In the genomic region with DNA sequence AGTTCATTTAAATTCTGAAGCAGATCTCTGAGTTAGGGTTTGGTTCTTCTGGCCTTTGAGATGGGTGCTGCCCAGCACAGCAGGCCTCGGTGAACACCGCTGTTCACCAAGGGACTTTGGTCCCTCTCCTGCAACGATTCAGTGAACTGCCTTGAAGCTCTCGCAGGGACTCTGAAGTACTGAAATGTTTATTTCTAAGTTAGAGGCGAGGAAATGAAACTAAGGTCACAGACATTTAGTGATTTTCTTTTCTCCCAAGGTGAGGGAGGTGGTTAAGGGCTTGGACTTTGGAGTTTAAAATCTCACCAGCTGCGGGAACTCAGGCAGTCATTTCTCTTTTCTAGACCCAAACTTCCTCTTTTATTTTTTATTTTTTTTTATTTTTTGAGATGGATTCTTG, we compare ENCODE assay signal across 12 cellular contexts. TPM values are rescaled to one million over a fixed set of nuclear protein-coding genes. Genes with fewer than 3 reads are reported as not detected.
DNase-seq lines count a peak whose midpoint lies in the region; ATAC-seq and TF ChIP-seq lines count a peak whose summit lies in the region.
"Had no signal": no experiment of that assay in that cellular context is flagged by ENCODE, and none has a peak within 500 bp of the region (broad histone marks: within the 10 kb centered on the region; RNA-seq: fewer than 3 reads in every experiment).

No MANE protein-coding gene starts in this region.

- peaks cover 26 to 47% of the 10 kb centered on the region in 2 donors for H3K4me1 Mint-ChIP-seq in effector memory CD8-positive, alpha-beta T cell (ENCODE audit: low read depth in 2 of 2)

- DNase-seq in effector memory CD8-positive, alpha-beta T cell: no peak
- no peak for DNase-seq in vagina (ENCODE audit: extremely low spot score in 2 of 2)
- DNase-seq in effector CD8-positive, alpha-beta T cell (lab: John Stamatoyannopoulos, UW): no peak
- no peak for DNase-seq in DMS 273 treated with DMSO at 0.1 percent for 48 hours (lab: John Stamatoyannopoulos, UW)
- no peak for DNase-seq in NCI-H1930 (lab: John Stamatoyannopoulos, UW)
- DNase-seq: CD4-positive, alpha-beta T cell; hippocampal formation; NK-92 treated with Interleukin-12 subunit alpha and Interleukin-12 subunit beta, amount 100 ng/mL, for 24 hours had no signal

- H3K4me1 ChIP-seq in vagina: no peaks in the 10 kb centered on the region

- TF ChIP-seq POLR2A in vagina (IDR thresholded peaks at IDR 0.05): no peak

- TF ChIP-seq CTCF in vagina (IDR thresholded peaks at IDR 0.05): no peak

- no peak overlapping the region for H3K4me3 ChIP-seq in vagina

- peak overlapping the region; percentile 26 to 72 for H3K27ac Mint-ChIP-seq in effector memory CD8-positive, alpha-beta T cell
- H3K27ac Mint-ChIP-seq: CD4-positive, alpha-beta T cell; stimulated activated naive CD8-positive, alpha-beta T cell treated with anti-CD3 and anti-CD28 coated beads, Interleukin-15, Interleukin-2, amounts not matched to agents 100 ng/mL and 50 ng/mL, for 24 hours had no signal

- peaks cover 12% of the 10 kb centered on the region for H3K36me3 Mint-ChIP-seq in effector memory CD8-positive, alpha-beta T cell (ENCODE audit: insufficient read depth)

- H3K9me3 ChIP-seq in vagina: no peaks in the 10 kb centered on the region

- intact Hi-C loops in vagina (cut with DNase I): no loop called here

- no peaks in the 10 kb centered on the region for H3K27me3 ChIP-seq in vagina

- peak; percentile 92 for ATAC-seq in GM18499 (IDR thresholded peaks at IDR 0.05; ENCODE audit: insufficient read depth, unreplicated experiment)
- peak; percentile 92 for ATAC-seq in GM21423 (IDR thresholded peaks at IDR 0.05; ENCODE audit: unreplicated experiment)
- peak; percentile 73 for ATAC-seq in HG03139 (IDR thresholded peaks at IDR 0.05; ENCODE audit: unreplicated experiment)
- no peak for ATAC-seq in effector memory CD8-positive, alpha-beta T cell (replicated peaks)

- no peak overlapping the region for H3K27ac ChIP-seq in vagina

- no peaks in the 10 kb centered on the region for H3K9me3 Mint-ChIP-seq in effector memory CD8-positive, alpha-beta T cell
- H3K9me3 Mint-ChIP-seq: CD4-positive, alpha-beta T cell; stimulated activated naive CD8-positive, alpha-beta T cell treated with anti-CD3 and anti-CD28 coated beads, Interleukin-15, Interleukin-2, amounts not matched to agents 100 ng/mL and 50 ng/mL, for 24 hours had no signal

- H3K36me3 ChIP-seq in vagina: no peaks in the 10 kb centered on the region

- H3K4me3 Mint-ChIP-seq in effector memory CD8-positive, alpha-beta T cell: no peak overlapping the region
- H3K4me3 Mint-ChIP-seq: CD4-positive, alpha-beta T cell; stimulated activated naive CD8-positive, alpha-beta T cell treated with anti-CD3 and anti-CD28 coated beads, Interleukin-15, Interleukin-2, amounts not matched to agents 100 ng/mL and 50 ng/mL, for 24 hours had no signal

- H3K27me3 Mint-ChIP-seq in effector memory CD8-positive, alpha-beta T cell: no peaks in the 10 kb centered on the region
- H3K27me3 Mint-ChIP-seq: CD4-positive, alpha-beta T cell; stimulated activated naive CD8-positive, alpha-beta T cell treated with anti-CD3 and anti-CD28 coated beads, Interleukin-15, Interleukin-2, amounts not matched to agents 100 ng/mL and 50 ng/mL, for 24 hours had no signal

RNA-seq across cellular contexts. Expression of gene E2F3, which starts 26.2 kb away (rescaled TPM):
- total RNA-seq in vagina: 4.4 TPM
